31 cellular contexts compared by ENCODE assay signal in genomic region chr2:86136141-86136540, GRCh38.
"Had no signal": no experiment of that assay in that cellular context is flagged by ENCODE, and none has a peak within 500 bp of the region (broad histone marks: within the 10 kb centered on the region; RNA-seq: fewer than 3 reads in every experiment).

No MANE protein-coding gene starts in this region.

- H3K4me1 Mint-ChIP-seq: immature natural killer cell, mesothelial cell of epicardium, naive B cell, neural progenitor cell had no signal

- H3K4me3 ChIP-seq: left lung, lower lobe of right lung, neural progenitor cell, prostate gland, skin epidermis, suprapubic skin, thoracic aorta, tibial artery, upper lobe of right lung had no signal

- H3K4me3 Mint-ChIP-seq: immature natural killer cell; mesothelial cell of epicardium; naive B cell; natural killer cell; nephron progenitor cell; neural progenitor cell; stimulated activated naive CD8-positive, alpha-beta T cell treated with anti-CD3 and anti-CD28 coated beads, Interleukin-15, Interleukin-2, amounts not matched to agents 100 ng/mL and 50 ng/mL, for 24 hours had no signal

- H3K27ac ChIP-seq: left lung, lower lobe of right lung, neural progenitor cell, neutrophil, prostate gland, skin epidermis, suprapubic skin, thoracic aorta, tibial artery, upper lobe of right lung had no signal

- H3K27ac Mint-ChIP-seq: mesothelial cell of epicardium; nephron progenitor cell; neural progenitor cell; stimulated activated naive CD8-positive, alpha-beta T cell treated with anti-CD3 and anti-CD28 coated beads, Interleukin-15, Interleukin-2, amounts not matched to agents 100 ng/mL and 50 ng/mL, for 24 hours had no signal

- H3K9me3 ChIP-seq: left lung, lower lobe of right lung, neutrophil, prostate gland, suprapubic skin, thoracic aorta, tibial artery, upper lobe of right lung had no signal

- FAIRE-seq: islet of Langerhans, kidney, urothelium cell line had no signal

- DNase-seq: immature natural killer cell; kidney; left colon; left lung; lower lobe of right lung; mammary epithelial cell; mesendoderm; naive B cell; natural killer cell; nephron progenitor cell; retina; right cardiac atrium; stimulated activated CD4-positive, alpha-beta T cell treated with anti-CD3 and anti-CD28 coated beads, Interleukin-12 subunit alpha, Interleukin-12 subunit beta, amount 100 ng/mL, for 4 hours; stimulated activated CD4-positive, alpha-beta T cell treated with anti-CD3 and anti-CD28 coated beads, Interleukin-15, amount 100 ng/mL, for 24 hours; stimulated activated CD4-positive, alpha-beta T cell treated with anti-CD3 and anti-CD28 coated beads, Interleukin-2, amount 100 ng/mL, for 24 hours; stimulated activated CD4-positive, alpha-beta T cell treated with anti-CD3 and anti-CD28 coated beads, Interleukin-4, amount 100 ng/mL, for 1 hour; stimulated activated naive CD4-positive, alpha-beta T cell; tibial artery; trophoblast cell; upper lobe of right lung had no signal

- H3K9me3 Mint-ChIP-seq: immature natural killer cell; mesothelial cell of epicardium; naive B cell; natural killer cell; nephron progenitor cell; neural progenitor cell; stimulated activated naive CD8-positive, alpha-beta T cell treated with anti-CD3 and anti-CD28 coated beads, Interleukin-15, Interleukin-2, amounts not matched to agents 100 ng/mL and 50 ng/mL, for 24 hours had no signal

- H3K27me3 Mint-ChIP-seq: naive B cell; stimulated activated naive CD8-positive, alpha-beta T cell treated with anti-CD3 and anti-CD28 coated beads, Interleukin-15, Interleukin-2, amounts not matched to agents 100 ng/mL and 50 ng/mL, for 24 hours had no signal

- H3K27me3 ChIP-seq: left lung, neural progenitor cell, neutrophil, suprapubic skin, tibial artery, upper lobe of right lung had no signal

- H3K4me1 ChIP-seq: left lung, lower lobe of right lung, neural progenitor cell, prostate gland, suprapubic skin, tibial artery, upper lobe of right lung had no signal

- ATAC-seq: left colon, lower lobe of right lung, natural killer cell, right cardiac atrium, sciatic nerve, upper lobe of right lung had no signal
